In genomic region chr5:69492391-69493234, GRCh38 we compare ENCODE assay signal across 8 cellular contexts. TPM values are rescaled to one million over a fixed set of nuclear protein-coding genes. Genes with fewer than 3 reads are reported as not detected.
DNase-seq lines count a peak whose midpoint lies in the region; ATAC-seq, FAIRE-seq and TF ChIP-seq lines count a peak whose summit lies in the region.

TSS of gene OCLN (plus strand) at chr5:69492790. CDS start at chr5:69504245, 11,455 bp downstream.

- H3K4me3 Mint-ChIP-seq in CD4-positive, CD25-positive, alpha-beta regulatory T cell, result peak within 1 kb of the TSS in 3 of 4 donors; percentile 47 to 79 (median 74)
- peak within 1 kb of the TSS; percentile 84 to 87 for H3K4me3 Mint-ChIP-seq in stimulated activated naive B cell treated with anti-CD40 and anti-IgM and Interleukin-4, amounts not matched to agents 10 μg/mL and 1 μg/mL and 100 μg/mL, for 72 hours

- peaks cover 71% of the 10 kb centered on the region for H3K27me3 Mint-ChIP-seq in CD4-positive, CD25-positive, alpha-beta regulatory T cell
- H3K27me3 Mint-ChIP-seq in stimulated activated naive B cell treated with anti-CD40 and anti-IgM and Interleukin-4, amounts not matched to agents 10 μg/mL and 1 μg/mL and 100 μg/mL, for 72 hours, result peaks cover 38 to 59% of the 10 kb centered on the region in 2 donors

- peaks cover 41% of the 10 kb centered on the region for H3K79me2 ChIP-seq in HepG2 (ENCODE audit: insufficient read depth, low read length)

- no peak for ATAC-seq in CD4-positive, CD25-positive, alpha-beta regulatory T cell (ENCODE audit: low read depth in 2 of 2)
- ATAC-seq in HepG2 (peak; percentile 93), GM18861 (IDR thresholded peaks at IDR 0.05; ENCODE audit: unreplicated experiment) (no peak)
- peak; percentile 49 to 62 for ATAC-seq in stimulated activated naive B cell treated with anti-CD40 and anti-IgM and Interleukin-4, amounts not matched to agents 10 μg/mL and 1 μg/mL and 100 μg/mL, for 72 hours (replicated peaks)

- H3K9me3 Mint-ChIP-seq in CD4-positive, CD25-positive, alpha-beta regulatory T cell, result no peaks in the 10 kb centered on the region
- no peaks in the 10 kb centered on the region for H3K9me3 Mint-ChIP-seq in stimulated activated naive B cell treated with anti-CD40 and anti-IgM and Interleukin-4, amounts not matched to agents 10 μg/mL and 1 μg/mL and 100 μg/mL, for 72 hours

- no peaks in the 10 kb centered on the region for H3K36me3 ChIP-seq in CD4-positive, CD25-positive, alpha-beta regulatory T cell (ENCODE audit: control insufficient read depth, insufficient read depth, low read length)
- H3K36me3 ChIP-seq in HepG2 (replicated peaks in 1 of 2; ENCODE audit: control insufficient read depth in 1 of 2, insufficient read depth in 2 of 2, low read length in 2 of 2), result no peaks in the 10 kb centered on the region

- peaks cover 16% of the 10 kb centered on the region for H3K4me1 ChIP-seq in CD4-positive, CD25-positive, alpha-beta regulatory T cell (ENCODE audit: control insufficient read depth, insufficient read depth, low read length, poor library complexity, severe bottlenecking)
- peaks cover 63% of the 10 kb centered on the region for H3K4me1 ChIP-seq in HepG2 (ENCODE audit: insufficient read depth, low read length)

- H3K27ac ChIP-seq in CD4-positive, CD25-positive, alpha-beta regulatory T cell (ENCODE audit: insufficient read depth, low read length, poor library complexity, severe bottlenecking), result no peak within 1 kb of the TSS
- peak within 1 kb of the TSS; percentile 77 for H3K27ac ChIP-seq in HepG2 (ENCODE audit: extremely low read length, insufficient read depth, low read length)

- peak; percentile 64 to 87 for TF ChIP-seq POLR2A in HepG2 (IDR thresholded peaks at IDR 0.05; ENCODE audit: insufficient read depth in 1 of 2, low read depth in 2 of 2, low read length in 2 of 2)

- TF ChIP-seq CTCF in choroid plexus epithelial cell (conservative IDR thresholded peaks at IDR 0.05; ENCODE audit: low read depth, low read length) (no peak), HepG2 (CRISPR knock-in tag; IDR thresholded peaks at IDR 0.05) (peak; percentile 56)

- 0 out of 2 replicates have a peak, but pooled peaks have one; percentile 21 for TF ChIP-seq RAD21 in HepG2 (CRISPR knock-in tag; IDR thresholded peaks at IDR 0.05)

- peak in 2 of 3 donors; percentile 3 to 15 for DNase-seq in CD4-positive, CD25-positive, alpha-beta regulatory T cell
- peak; percentile 49 for DNase-seq in GM19240 (ENCODE audit: insufficient read length, low spot score)
- DNase-seq in HuH-7.5 (ENCODE audit: low spot score), result peak; percentile 84
- peak; percentile 32 for DNase-seq in SHP77 treated with DMSO at 0.1 percent for 48 hours (lab: John Stamatoyannopoulos, UW)
- no peak for DNase-seq in choroid plexus epithelial cell (ENCODE audit: low read depth)
- DNase-seq in HepG2 (ENCODE audit: low spot score), result peak; percentile 78
- DNase-seq in stimulated activated naive B cell treated with anti-CD40 and anti-IgM and Interleukin-4, amounts not matched to agents 10 μg/mL and 1 μg/mL and 100 μg/mL, for 72 hours, result peak; percentile 18

- no peaks in the 10 kb centered on the region for H3K36me3 Mint-ChIP-seq in CD4-positive, CD25-positive, alpha-beta regulatory T cell
- no peaks in the 10 kb centered on the region for H3K36me3 Mint-ChIP-seq in stimulated activated naive B cell treated with anti-CD40 and anti-IgM and Interleukin-4, amounts not matched to agents 10 μg/mL and 1 μg/mL and 100 μg/mL, for 72 hours

- H2AFZ ChIP-seq in HepG2 (ENCODE audit: low read length), result peak within 1 kb of the TSS; percentile 71

- WGBS in HepG2 (ENCODE audit: low lambda C conversion rate), result 0% methylated on average over 13 of the region's 86 CpGs

- BruUV-seq in HepG2 (replicated peaks; lab: Mats Ljungman, UMichigan), result TSS peak; percentile 50

- no peaks in the 10 kb centered on the region; the same call in 1 of the 2 replicates for H4K20me1 ChIP-seq in HepG2 (ENCODE audit: insufficient read depth, low read length)

- intact Hi-C loops in HepG2 (cut with micrococcal nuclease; ENCODE audit: unreplicated experiment), result loop anchor here (1.0 to 5.0 kb wide), 3 partner anchors 35 to 77 kb away; partner anchors contain the start of gene MARVELD2

- no peak within 1 kb of the TSS for H3K27ac Mint-ChIP-seq in CD4-positive, CD25-positive, alpha-beta regulatory T cell
- H3K27ac Mint-ChIP-seq in stimulated activated naive B cell treated with anti-CD40 and anti-IgM and Interleukin-4, amounts not matched to agents 10 μg/mL and 1 μg/mL and 100 μg/mL, for 72 hours, result peak within 1 kb of the TSS; percentile 49

- no peak within 1 kb of the TSS for H3K4me3 ChIP-seq in CD4-positive, CD25-positive, alpha-beta regulatory T cell (ENCODE audit: low read depth, low read length)
- peak within 1 kb of the TSS; percentile 57 for H3K4me3 ChIP-seq in choroid plexus epithelial cell (ENCODE audit: low read depth, low read length)
- H3K4me3 ChIP-seq in HepG2 (replicated peaks in 1 of 3; ENCODE audit: insufficient read depth in 1 of 3, low read depth in 2 of 3, low read length in 3 of 3), result peak within 1 kb of the TSS; percentile 83 to 96 (median 92)

- peak within 1 kb of the TSS; percentile 73 for H3K4me2 ChIP-seq in HepG2 (ENCODE audit: low read depth, low read length)

- FAIRE-seq in HepG2 (lab: Jason Lieb, UNC), result peak; percentile 63

- TF ChIP-seq EP300 in HepG2 (IDR thresholded peaks at IDR 0.05; ENCODE audit: low read depth in 2 of 2, low read length in 2 of 2) (no peak; a peak in 1 of 4 replicates), HepG2 (CRISPR knock-in tag; IDR thresholded peaks at IDR 0.05; ENCODE audit: borderline replicate concordance) (no peak)

- CTCF ChIA-PET in HepG2 (lab: Yijun Ruan, JAX; ENCODE audit: low intra/inter-chr PET ratio, low total read pairs), result no interaction called here

- peaks cover 0 to 17% (median under 1%) of the 10 kb centered on the region in 4 donors for H3K4me1 Mint-ChIP-seq in CD4-positive, CD25-positive, alpha-beta regulatory T cell
- H3K4me1 Mint-ChIP-seq in stimulated activated naive B cell treated with anti-CD40 and anti-IgM and Interleukin-4, amounts not matched to agents 10 μg/mL and 1 μg/mL and 100 μg/mL, for 72 hours, result peaks cover 6 to 14% of the 10 kb centered on the region in 2 donors

- peaks cover 35% of the 10 kb centered on the region for H3K27me3 ChIP-seq in CD4-positive, CD25-positive, alpha-beta regulatory T cell (ENCODE audit: control insufficient read depth, insufficient read depth, low read length)
- no peaks in the 10 kb centered on the region; a peak in 1 of 5 replicates for H3K27me3 ChIP-seq in HepG2 (ENCODE audit: control insufficient read depth in 1 of 2, insufficient read depth in 2 of 2, low read length in 2 of 2)

- H3K9me3 ChIP-seq in CD4-positive, CD25-positive, alpha-beta regulatory T cell (ENCODE audit: control insufficient read depth in 2 of 2, low read length in 2 of 2), result no peaks in the 10 kb centered on the region
- no peaks in the 10 kb centered on the region for H3K9me3 ChIP-seq in HepG2 (ENCODE audit: low read length)

- peak within 1 kb of the TSS; percentile 85 for H3K9ac ChIP-seq in HepG2 (ENCODE audit: insufficient read depth, low read depth, low read length)

- in situ Hi-C loops in HepG2 (cut with HindIII; ENCODE audit: extremely low pct_ligation_motif_present, low pct_unique_long_range_greater_than_20kb), result loop anchor here (5.0 kb wide), 1 partner anchor 80 kb away; no protein-coding TSS in a partner anchor

- POLR2A ChIA-PET in HepG2 (lab: Yijun Ruan, JAX), result interaction anchor here (0.8 to 1.9 kb wide), 8 partner anchors 11 to 48 kb away, joined by 3 to 14 read pairs (median 5); no protein-coding TSS in a partner anchor

TF ChIP-seq in HepG2, 621 proteins besides CTCF, POLR2A, EP300 and RAD21 (continues in another document):
- TF ChIP-seq JUNB (CRISPR knock-in tag; IDR thresholded peaks at IDR 0.05; ENCODE audit: borderline replicate concordance) (no peak), TSC22D2 (CRISPR knock-in tag; IDR thresholded peaks at IDR 0.05; ENCODE audit: borderline replicate concordance) (peak; percentile 41; the same call in 1 of the 2 replicates), ZNF619 (CRISPR knock-in tag; IDR thresholded peaks at IDR 0.05) (0 out of 2 replicates have a peak, but pooled peaks have one; percentile 90), PLRG1 (conservative IDR thresholded peaks at IDR 0.05) (no peak), ZNF563 (CRISPR knock-in tag; IDR thresholded peaks at IDR 0.05) (no peak; the same call in 1 of the 2 replicates), ZNF451 (CRISPR knock-in tag; IDR thresholded peaks at IDR 0.05) (0 out of 2 replicates have a peak, but pooled peaks have one; percentile 26)
- TF ChIP-seq, protein P1, sequence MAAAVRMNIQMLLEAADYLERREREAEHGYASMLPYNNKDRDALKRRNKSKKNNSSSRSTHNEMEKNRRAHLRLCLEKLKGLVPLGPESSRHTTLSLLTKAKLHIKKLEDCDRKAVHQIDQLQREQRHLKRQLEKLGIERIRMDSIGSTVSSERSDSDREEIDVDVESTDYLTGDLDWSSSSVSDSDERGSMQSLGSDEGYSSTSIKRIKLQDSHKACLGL (CRISPR knock-in tag; IDR thresholded peaks at IDR 0.05), result peak; percentile 94

RNA-seq across cellular contexts. Expression of gene OCLN, which starts in this region (rescaled TPM):
- total RNA-seq in CD4-positive, CD25-positive, alpha-beta regulatory T cell, result 1.4 TPM
- under 1 TPM in 3 of 4 donors, not detected in 1; 0.06 to 0.09 (median 0.08) TPM for polyA plus RNA-seq in CD4-positive, CD25-positive, alpha-beta regulatory T cell
- 28.4 and 34.8 TPM in 2 replicates for total RNA-seq in HepG2 (2016; rRNA removed; fragmentation: Illumina TruSeq; extraction: Trizol)
- 5.7 and 5.8 TPM in 2 replicates for total RNA-seq in HepG2 (2016; cell fraction: cytosol; rRNA removed; fragmentation: Illumina TruSeq; extraction: Trizol; ENCODE audit: low read depth)
- total RNA-seq in HepG2 (2016; cell fraction: insoluble cytoplasmic fraction; rRNA removed; fragmentation: Illumina TruSeq; extraction: Trizol), result 28.2 and 35.4 TPM in 2 replicates
- total RNA-seq in HepG2 (2016; cell fraction: membrane; rRNA removed; fragmentation: Illumina TruSeq; extraction: Trizol), result 10.6 and 11.6 TPM in 2 replicates
- 43.9 and 47.4 TPM in 2 replicates for total RNA-seq in HepG2 (2016; cell fraction: nucleus; rRNA removed; fragmentation: Illumina TruSeq; extraction: Trizol)
- 24.1 and 26.2 TPM in 2 replicates for polyA plus RNA-seq in HepG2 (2011; rRNA removed)
- 15.0 and 25.5 TPM in 2 replicates for polyA plus RNA-seq in HepG2 (2011; cell fraction: cytosol; rRNA removed)
- polyA plus RNA-seq in HepG2 (2011; cell fraction: nucleus; rRNA removed), result 10.5 and 13.3 TPM in 2 replicates
- polyA plus RNA-seq in HepG2 (2012), result 22.7 and 27.5 TPM in 2 replicates
- 1.5 and 1.9 TPM in 2 replicates for polyA plus RNA-seq in HepG2 (2016; cell fraction: cytosol; fragmentation: Illumina TruSeq; extraction: Trizol; ENCODE audit: low read depth)
- 14.0 and 16.6 TPM in 2 replicates for polyA plus RNA-seq in HepG2 (2016; cell fraction: insoluble cytoplasmic fraction; fragmentation: Illumina TruSeq; extraction: Trizol; ENCODE audit: low read depth)
- 2.9 TPM in 2 replicates for polyA plus RNA-seq in HepG2 (2016; cell fraction: membrane; fragmentation: Illumina TruSeq; extraction: Trizol; ENCODE audit: low read depth)
- polyA plus RNA-seq in HepG2 (2016; cell fraction: nucleus; fragmentation: Illumina TruSeq; extraction: Trizol; ENCODE audit: insufficient read depth, low read depth), result 32.0 and 39.4 TPM in 2 replicates
- polyA minus RNA-seq in HepG2 (2011; rRNA and poly(A)+ RNA removed; ENCODE audit: low replicate concordance), result 1.1 and 68.4 TPM in 2 replicates
- polyA minus RNA-seq in HepG2 (2011; cell fraction: cytosol; rRNA and poly(A)+ RNA removed), result 54.6 and 70.8 TPM in 2 replicates
- polyA minus RNA-seq in HepG2 (2011; cell fraction: nucleus; rRNA and poly(A)+ RNA removed), result 58.3 and 68.8 TPM in 2 replicates

Comparison
In these comparisons a context has a peak if more than half of its experiments do, and no peak if none do; other contexts are left out.
1. ATAC-seq: peak in HepG2 (single experiment) and stimulated activated naive B cell treated with anti-CD40 and anti-IgM and Interleukin-4, amounts not matched to agents 10 μg/mL and 1 μg/mL and 100 μg/mL, for 72 hours (2 of 2); none in CD4-positive, CD25-positive, alpha-beta regulatory T cell (0 of 2) and GM18861 (single experiment).